ENCODE assay signal across 8 cellular contexts in genomic region chr3:133930341-133930933, GRCh38. TPM values are rescaled to one million over a fixed set of nuclear protein-coding genes. Genes with fewer than 3 reads are reported as not detected.
DNase-seq lines count a peak whose midpoint lies in the region; ATAC-seq and TF ChIP-seq lines count a peak whose summit lies in the region.

No MANE protein-coding gene starts in this region.

- H3K27me3 ChIP-seq in WERI-Rb-1 (ENCODE audit: insufficient read depth, low read depth, severe bottlenecking), result peaks cover 17% of the 10 kb centered on the region
- H3K27me3 ChIP-seq in thyroid gland, result no peaks in the 10 kb centered on the region

- no peak overlapping the region for H3K27ac ChIP-seq in WERI-Rb-1
- no peak overlapping the region for H3K27ac ChIP-seq in thyroid gland

- TF ChIP-seq POLR2A in thyroid gland (IDR thresholded peaks at IDR 0.05), result no peak

- peaks cover 0 to 6% of the 10 kb centered on the region in 2 donors for H3K4me1 ChIP-seq in thyroid gland

- H3K9me3 ChIP-seq in WERI-Rb-1 (ENCODE audit: severe bottlenecking), result no peaks in the 10 kb centered on the region
- no peaks in the 10 kb centered on the region for H3K9me3 ChIP-seq in thyroid gland

- ATAC-seq in GM21825 (IDR thresholded peaks at IDR 0.05; ENCODE audit: unreplicated experiment) (no peak), GM21723 (IDR thresholded peaks at IDR 0.05; ENCODE audit: unreplicated experiment) (no peak)

- TF ChIP-seq CTCF in WERI-Rb-1 (IDR thresholded peaks at IDR 0.05; ENCODE audit: low read depth, low read length), result peak; percentile 67
- peak in 4 of 6 experiments; percentile 52 to 70 (median 62) for TF ChIP-seq CTCF in thyroid gland (IDR thresholded peaks at IDR 0.05)

- no peaks in the 10 kb centered on the region for H3K36me3 ChIP-seq in WERI-Rb-1
- H3K36me3 ChIP-seq in thyroid gland, result no peaks in the 10 kb centered on the region

- H3K4me3 ChIP-seq in WERI-Rb-1 (ENCODE audit: low read depth, low read length), result no peak overlapping the region
- no peak overlapping the region for H3K4me3 ChIP-seq in thyroid gland (replicated peaks in 1 of 3)

- 78 to 96% methylated on average over 1 of the region's 1 CpG for WGBS in thyroid gland, 2 donors

- intact Hi-C loops in thyroid gland (cut with DNase I), result loop anchor here (10.0 kb wide), 1 partner anchor 284 kb away; no protein-coding TSS in a partner anchor

- DNase-seq in SHP77 (lab: John Stamatoyannopoulos, UW) (peak; percentile 16 to 51), SHP77 treated with DMSO at 0.1 percent for 48 hours (lab: John Stamatoyannopoulos, UW) (no peak), NCI-H2029 treated with DMSO at 0.1 percent for 48 hours (lab: John Stamatoyannopoulos, UW) (peak; percentile 30), WERI-Rb-1 (no peak), hepatic stellate cell (ENCODE audit: low spot score) (peak; percentile 58), thyroid gland (peak; percentile 22 to 28)

RNA-seq across cellular contexts. Expression of gene RAB6B, which starts 34.8 kb away (rescaled TPM):
- 1 to 10 TPM; 4.4 to 6.2 (median 5.6) TPM for total RNA-seq in thyroid gland

Comparison
In these comparisons a context has a peak if more than half of its experiments do, and no peak if none do; other contexts are left out.
1. DNase-seq: peak in SHP77 (2 of 2), NCI-H2029 treated with DMSO at 0.1 percent for 48 hours (single experiment), hepatic stellate cell (single experiment) and thyroid gland (2 of 2); none in SHP77 treated with DMSO at 0.1 percent for 48 hours (single experiment) and WERI-Rb-1 (single experiment).